2 cellular contexts compared by ENCODE assay signal in the genomic region with DNA sequence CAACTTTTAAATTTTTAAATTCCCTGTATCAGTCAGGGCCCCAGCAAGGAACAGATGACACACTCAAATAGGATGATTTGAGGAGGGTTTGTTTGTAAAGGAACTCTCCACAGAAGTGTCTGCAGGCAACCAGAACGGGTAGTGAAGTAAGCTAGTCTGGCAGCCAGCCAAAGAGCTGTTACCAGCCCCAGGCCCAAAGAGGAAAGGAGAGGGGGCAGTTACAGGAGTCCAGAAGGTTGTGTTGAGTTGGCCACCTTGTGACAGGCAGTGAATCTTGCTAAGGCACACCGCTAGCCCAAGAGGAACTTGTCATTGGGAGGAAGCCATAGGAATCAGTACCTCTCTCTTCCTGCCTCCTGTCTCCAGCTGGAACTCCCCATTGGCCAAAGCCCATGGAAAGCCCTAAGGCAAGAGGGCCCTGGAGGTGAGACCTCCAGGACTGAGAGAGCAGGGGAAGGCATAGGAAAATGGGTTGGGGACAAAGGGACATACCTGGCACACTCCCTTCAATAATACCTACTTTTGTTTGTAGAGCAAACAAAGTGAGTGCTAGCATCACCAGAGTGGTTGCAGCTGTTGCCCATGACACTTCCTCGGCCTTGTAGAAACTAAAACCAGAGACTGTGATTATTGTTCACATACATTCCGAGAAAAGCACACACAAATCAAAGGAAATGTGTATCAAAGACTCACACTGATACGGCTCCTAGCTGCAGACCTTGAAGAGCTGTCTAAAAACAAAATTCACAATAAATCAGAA.
TF ChIP-seq lines count a peak whose summit lies in the region.

No MANE protein-coding gene starts in this region.

TF ChIP-seq in HepG2, 621 proteins besides CTCF, POLR2A, EP300 and RAD21:
- TF ChIP-seq ZKSCAN5 (CRISPR knock-in tag; IDR thresholded peaks at IDR 0.05) (no peak), NR2F1 (CRISPR knock-in tag; IDR thresholded peaks at IDR 0.05) (no peak), ZNF143 (CRISPR knock-in tag; IDR thresholded peaks at IDR 0.05) (no peak), CREB1 (IDR thresholded peaks at IDR 0.05) (no peak), CREB1 (CRISPR knock-in tag; IDR thresholded peaks at IDR 0.05) (no peak), MAF1 (CRISPR knock-in tag; IDR thresholded peaks at IDR 0.05; ENCODE audit: borderline replicate concordance) (no peak), ZNF614 (CRISPR knock-in tag; IDR thresholded peaks at IDR 0.05; ENCODE audit: borderline replicate concordance) (no peak), REXO4 (CRISPR knock-in tag; IDR thresholded peaks at IDR 0.05; ENCODE audit: borderline replicate concordance) (no peak), E2F1 (CRISPR knock-in tag; IDR thresholded peaks at IDR 0.05) (no peak), ZNF841 (CRISPR knock-in tag; IDR thresholded peaks at IDR 0.05; ENCODE audit: borderline replicate concordance) (no peak), RFX1 (IDR thresholded peaks at IDR 0.05) (no peak), NFRKB (IDR thresholded peaks at IDR 0.05) (no peak), AHDC1 (CRISPR knock-in tag; IDR thresholded peaks at IDR 0.05; ENCODE audit: borderline replicate concordance) (no peak), RBFOX2 (IDR thresholded peaks at IDR 0.05; ENCODE audit: low read depth, low read length) (no peak), ZNF451 (CRISPR knock-in tag; IDR thresholded peaks at IDR 0.05) (no peak), ATAD3A (CRISPR knock-in tag; IDR thresholded peaks at IDR 0.05) (no peak), PHF5A (CRISPR knock-in tag; IDR thresholded peaks at IDR 0.05; ENCODE audit: low read depth, unreplicated experiment) (no peak), IRX3 (CRISPR knock-in tag; IDR thresholded peaks at IDR 0.05; ENCODE audit: borderline replicate concordance, low read depth) (no peak), ZMAT3 (CRISPR knock-in tag; conservative IDR thresholded peaks at IDR 0.05) (no peak), CREM (IDR thresholded peaks at IDR 0.05) (no peak), CREM (CRISPR knock-in tag; IDR thresholded peaks at IDR 0.05) (no peak)
- TF ChIP-seq, protein P1, sequence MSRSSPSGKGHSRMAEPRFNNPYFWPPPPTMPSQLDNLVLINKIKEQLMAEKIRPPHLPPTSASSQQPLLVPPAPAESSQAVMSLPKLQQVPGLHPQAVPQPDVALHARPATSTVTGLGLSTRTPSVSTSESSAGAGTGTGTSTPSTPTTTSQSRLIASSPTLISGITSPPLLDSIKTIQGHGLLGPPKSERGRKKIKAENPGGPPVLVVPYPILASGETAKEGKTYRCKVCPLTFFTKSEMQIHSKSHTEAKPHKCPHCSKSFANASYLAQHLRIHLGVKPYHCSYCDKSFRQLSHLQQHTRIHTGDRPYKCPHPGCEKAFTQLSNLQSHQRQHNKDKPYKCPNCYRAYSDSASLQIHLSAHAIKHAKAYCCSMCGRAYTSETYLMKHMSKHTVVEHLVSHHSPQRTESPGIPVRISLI (CRISPR knock-in tag; IDR thresholded peaks at IDR 0.05; ENCODE audit: borderline replicate concordance), result no peak

TF ChIP-seq in K562, 482 proteins besides CTCF, POLR2A, EP300 and RAD21:
- TF ChIP-seq PTTG1 (tag; IDR thresholded peaks at IDR 0.05; ENCODE audit: low read depth) (no peak), NFIX (CRISPR knock-in tag; IDR thresholded peaks at IDR 0.05; ENCODE audit: low read depth) (peak; percentile 62), MEIS2 (IDR thresholded peaks at IDR 0.05; ENCODE audit: partially characterized antibody) (peak; percentile 22), TEAD4 (IDR thresholded peaks at IDR 0.05; ENCODE audit: low read length) (no peak), TEAD4 (CRISPR knock-in tag; IDR thresholded peaks at IDR 0.05; ENCODE audit: borderline replicate concordance) (no peak), NFIC (IDR thresholded peaks at IDR 0.05) (peak; percentile 95)
